In the genomic region with DNA sequence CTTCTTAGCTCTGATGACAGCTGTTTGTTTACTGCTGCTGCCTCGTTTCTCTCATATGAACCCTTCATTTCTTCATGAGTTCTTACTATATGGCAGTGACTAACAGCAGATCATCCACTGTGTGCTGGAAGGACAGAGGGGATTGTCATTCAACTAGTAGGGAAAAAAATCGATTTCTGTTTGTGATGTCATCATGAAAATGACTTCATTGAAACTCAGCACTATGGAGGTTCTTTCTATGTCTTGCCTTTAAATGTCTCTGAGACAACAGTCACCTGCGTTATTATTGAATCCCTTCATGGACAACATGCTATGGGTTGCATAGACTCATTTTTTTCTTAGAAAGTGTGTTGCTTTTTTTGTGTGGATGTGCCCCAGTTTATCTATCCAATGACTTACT, we compare ENCODE assay signal across 34 cellular contexts.
"Had no signal": no experiment of that assay in that cellular context is flagged by ENCODE, and none has a peak within 500 bp of the region (broad histone marks: within the 10 kb centered on the region; RNA-seq: fewer than 3 reads in every experiment).

No MANE protein-coding gene starts in this region.

- DNase-seq: Karpas-422, Kasumi-1, MG63, MM.1S, MV-4-11, NCI-H1048, NCI-H1092, NCI-H1092 treated with DMSO at 0.1 percent for 48 hours, NCI-H1105, NCI-H1105 treated with DMSO at 0.1 percent for 48 hours, NCI-H1417, NCI-H1417 treated with DMSO at 0.1 percent for 48 hours, NCI-H1436, NCI-H1436 treated with DMSO at 0.1 percent for 48 hours, NCI-H146, NCI-H1694, NCI-H1694 treated with DMSO at 0.1 percent for 48 hours, NCI-H187, NCI-H187 treated with DMSO at 0.1 percent for 48 hours, NCI-H1930, NCI-H2029, NCI-H2029 treated with DMSO at 0.1 percent for 48 hours, NCI-H2081, NCI-H2081 treated with DMSO at 0.1 percent for 48 hours, NCI-H2107, NCI-H2171, NCI-H2171 treated with DMSO at 0.1 percent for 48 hours, NCI-H2227 treated with DMSO at 0.1 percent for 48 hours, NCI-H226, NCI-H345, NCI-H446, NCI-H446 treated with DMSO at 0.1 percent for 48 hours, NCI-H510A, NCI-H510A treated with DMSO at 0.1 percent for 48 hours had no signal

- H3K36me3 ChIP-seq: MG63 had no signal

- H3K4me3 ChIP-seq: MG63 had no signal

- H3K9me3 ChIP-seq: MG63 had no signal
